15 cellular contexts compared by ENCODE assay signal in the genomic region with DNA sequence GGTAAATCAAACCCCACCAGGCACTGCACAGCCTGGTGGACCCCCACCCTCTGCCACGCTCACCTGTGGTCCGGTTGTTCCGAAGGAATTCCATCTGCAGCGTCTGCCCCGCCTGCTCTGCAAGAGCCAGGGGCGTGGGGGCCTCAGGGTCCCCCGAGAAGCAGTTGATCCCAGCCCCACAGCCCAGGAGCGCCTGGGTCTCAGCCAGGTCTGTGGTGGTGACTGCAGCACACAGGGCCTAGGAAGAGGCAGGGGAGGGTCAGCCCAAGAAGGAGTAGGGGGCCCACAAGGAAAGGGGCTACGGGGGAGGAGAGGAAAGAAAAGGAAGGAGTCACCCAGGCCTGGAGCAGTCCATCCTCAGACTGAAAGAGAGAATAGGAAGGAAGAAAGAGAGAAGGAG. TPM values are rescaled to one million over a fixed set of nuclear protein-coding genes. Genes with fewer than 3 reads are reported as not detected.
DNase-seq lines count a peak whose midpoint lies in the region; ATAC-seq and TF ChIP-seq lines count a peak whose summit lies in the region.
"Had no signal": no experiment of that assay in that cellular context is flagged by ENCODE, and none has a peak within 500 bp of the region (broad histone marks: within the 10 kb centered on the region; RNA-seq: fewer than 3 reads in every experiment).

No MANE protein-coding gene starts in this region.

- intact Hi-C loops in spleen (cut with DNase I; ENCODE audit: low total_unique reads): no loop called here

- peaks cover 31% of the 10 kb centered on the region for H3K4me1 Mint-ChIP-seq in endodermal cell

- H3K27me3 ChIP-seq in Peyer's patch (no peaks in the 10 kb centered on the region), endodermal cell (ENCODE audit: control insufficient read depth, insufficient read depth, low read length, poor library complexity, severe bottlenecking) (no peaks in the 10 kb centered on the region), mucosa of rectum (ENCODE audit: control insufficient read depth in 2 of 2, insufficient read depth in 2 of 2, low read length in 2 of 2) (no peaks in the 10 kb centered on the region), spleen (replicated peaks in 1 of 7) (no peaks in the 10 kb centered on the region)

- no peaks in the 10 kb centered on the region for H3K9me3 ChIP-seq in Peyer's patch
- no peaks in the 10 kb centered on the region for H3K9me3 ChIP-seq in endodermal cell (ENCODE audit: control insufficient read depth, low read length)
- H3K9me3 ChIP-seq in mucosa of rectum (ENCODE audit: control insufficient read depth in 2 of 2, low read length in 2 of 2): no peaks in the 10 kb centered on the region
- H3K9me3 ChIP-seq in spleen: no peaks in the 10 kb centered on the region

- H3K27ac ChIP-seq in Peyer's patch (peak overlapping the region in 3 of 4 donors; percentile 14 to 34 (median 14)), endodermal cell (ENCODE audit: low read depth, low read length) (peak overlapping the region; percentile 76), mucosa of rectum (ENCODE audit: low read depth in 2 of 2, low read length in 2 of 2) (no peak overlapping the region), spleen (peak overlapping the region in 5 of 8 donors; percentile 45 to 72 (median 66))
- H3K27ac ChIP-seq: parathyroid adenoma had no signal

- ATAC-seq in HG02870 (IDR thresholded peaks at IDR 0.05; ENCODE audit: unreplicated experiment): no peak
- ATAC-seq in GM21786 (IDR thresholded peaks at IDR 0.05; ENCODE audit: unreplicated experiment): no peak
- ATAC-seq in GM18519 (IDR thresholded peaks at IDR 0.05; ENCODE audit: low FRiP score, unreplicated experiment): no peak
- ATAC-seq: WTC11 had no signal

- 13 to 88% methylated on average over 1 to 9 of the region's 9 CpGs for WGBS in endodermal cell (ENCODE audit: insufficient coverage in 1 of 2, insufficient read length in 1 of 2), 2 experiments
- 84 to 90% (median 87%) methylated on average over 8 to 9 of the region's 9 CpGs for WGBS in spleen, 5 donors

- H3K27me3 Mint-ChIP-seq in endodermal cell (ENCODE audit: insufficient read depth): no peaks in the 10 kb centered on the region
- H3K27me3 Mint-ChIP-seq: memory B cell had no signal

- DNase-seq in Peyer's patch (no peak), endodermal cell (no peak), spleen (no peak), dedifferentiated amniotic fluid mesenchymal stem cell (ENCODE audit: extremely low spot score) (no peak)
- DNase-seq: activated effector memory CD4-positive, alpha-beta T cell treated with Interleukin-2 at 50 U/mL for 16 hours; NCI-H1105; NCI-H2171 treated with DMSO at 0.1 percent for 48 hours; stimulated activated CD4-positive, alpha-beta T cell treated with anti-CD3 and anti-CD28 coated beads, Interleukin-15, amount 100 ng/mL, for 24 hours had no signal

- H3K27ac Mint-ChIP-seq in endodermal cell: no peak overlapping the region
- H3K27ac Mint-ChIP-seq: memory B cell, WTC11 had no signal

- no peak overlapping the region for H3K4me3 Mint-ChIP-seq in endodermal cell
- H3K4me3 Mint-ChIP-seq: memory B cell, WTC11 had no signal

- TF ChIP-seq POLR2A in Peyer's patch (IDR thresholded peaks at IDR 0.05) (no peak), spleen (IDR thresholded peaks at IDR 0.05) (no peak)

- H3K4me1 ChIP-seq in Peyer's patch (no peaks in the 10 kb centered on the region), endodermal cell (ENCODE audit: control insufficient read depth, insufficient read depth, low read length) (peaks cover 3% of the 10 kb centered on the region), mucosa of rectum (ENCODE audit: control insufficient read depth in 2 of 2, insufficient read depth in 2 of 2, low read length in 2 of 2) (no peaks in the 10 kb centered on the region), spleen (peaks cover 0 to 56% (median 3%) of the 10 kb centered on the region in 6 donors)
- H3K4me1 ChIP-seq: parathyroid adenoma had no signal

- no peaks in the 10 kb centered on the region for H3K9me3 Mint-ChIP-seq in endodermal cell
- H3K9me3 Mint-ChIP-seq: memory B cell, WTC11 had no signal

- TF ChIP-seq CTCF in Peyer's patch (IDR thresholded peaks at IDR 0.05) (no peak), endodermal cell (conservative IDR thresholded peaks at IDR 0.05) (no peak), spleen (IDR thresholded peaks at IDR 0.05 in 8 of 11, conservative IDR thresholded peaks at IDR 0.05 in 3 of 11) (no peak)

- H3K4me3 ChIP-seq in Peyer's patch: no peak overlapping the region
- no peak overlapping the region for H3K4me3 ChIP-seq in endodermal cell (ENCODE audit: low read length)
- peak overlapping the region; percentile 7 to 26 for H3K4me3 ChIP-seq in mucosa of rectum (ENCODE audit: low read length in 2 of 2)
- H3K4me3 ChIP-seq in spleen: peak overlapping the region in 5 of 8 donors; percentile 1 to 31 (median 23)

- H3K9ac ChIP-seq in endodermal cell (ENCODE audit: extremely low read depth, low read length, poor library complexity, severe bottlenecking) (no peak overlapping the region), mucosa of rectum (ENCODE audit: low read depth in 1 of 2, low read length in 2 of 2) (no peak overlapping the region)
- H3K9ac ChIP-seq: parathyroid adenoma had no signal

- H3K36me3 ChIP-seq in Peyer's patch (peaks cover 0 to 91% (median 2%) of the 10 kb centered on the region in 3 donors), endodermal cell (ENCODE audit: control insufficient read depth, insufficient read depth, low read length) (peaks cover 45% of the 10 kb centered on the region), mucosa of rectum (ENCODE audit: control insufficient read depth in 2 of 2, insufficient read depth in 2 of 2, low read length in 2 of 2) (peaks cover 70 to 85% of the 10 kb centered on the region in 2 donors), spleen (peaks cover under 1 to 100% (median 98%) of the 10 kb centered on the region in 6 donors)

- peaks cover 41% of the 10 kb centered on the region for H3K36me3 Mint-ChIP-seq in endodermal cell (ENCODE audit: low read depth)

RNA-seq across cellular contexts. Expression of gene PDE2A, which starts 28.6 kb away (rescaled TPM):
- total RNA-seq in Peyer's patch (10 to 100 TPM in 3 of 4 donors, 1 to 10 TPM in 1; 8.4 to 75.9 (median 33.1) TPM), endodermal cell (10 to 100 TPM in 1 of 2 donors, 1 to 10 TPM in 1; 3.7 to 13.3 TPM), spleen (100 to 1,000 TPM; 244 to 584 (median 346) TPM)
- 8.9 TPM for polyA plus RNA-seq in endodermal cell (2013, experiment 1 of 2)
- 7.1 TPM for polyA plus RNA-seq in endodermal cell (2013, experiment 2 of 2)
- polyA plus RNA-seq in spleen: 100 to 1,000 TPM in 1 of 3 donors, 10 to 100 TPM in 2; 58.2 to 158 (median 72.8) TPM

RNA-seq across cellular contexts. Expression of gene ARAP1, which starts 49.4 kb away (rescaled TPM):
- total RNA-seq in Peyer's patch (100 to 1,000 TPM; 122 to 285 (median 145) TPM), endodermal cell (10 to 100 TPM; 74.4 to 88.3 TPM), spleen (100 to 1,000 TPM; 248 to 365 (median 278) TPM)
- 33.5 TPM for polyA plus RNA-seq in endodermal cell (2013, experiment 1 of 2)
- 27.9 TPM for polyA plus RNA-seq in endodermal cell (2013, experiment 2 of 2)
- polyA plus RNA-seq in spleen: 100 to 1,000 TPM in 2 of 3 donors, 10 to 100 TPM in 1; 76.7 to 176 (median 127) TPM

Comparison
In these comparisons a context has a peak if more than half of its experiments do, and no peak if none do; other contexts are left out.
1. H3K27ac ChIP-seq: peak in Peyer's patch (3 of 4), endodermal cell (single experiment) and spleen (5 of 8); none in mucosa of rectum (0 of 2).
2. H3K4me3 ChIP-seq: peak in mucosa of rectum (2 of 2) and spleen (5 of 8); none in Peyer's patch (0 of 4) and endodermal cell (single experiment).